ENCODE assay signal across 12 cellular contexts in genomic region chr11:44561275-44561781, GRCh38. TPM values are rescaled to one million over a fixed set of nuclear protein-coding genes. Genes with fewer than 3 reads are reported as not detected.
DNase-seq lines count a peak whose midpoint lies in the region; ATAC-seq and TF ChIP-seq lines count a peak whose summit lies in the region.
"Had no signal": no experiment of that assay in that cellular context is flagged by ENCODE, and none has a peak within 500 bp of the region (broad histone marks: within the 10 kb centered on the region; RNA-seq: fewer than 3 reads in every experiment).

No MANE protein-coding gene starts in this region.

- no peak for TF ChIP-seq RAD21 in IMR-90 (IDR thresholded peaks at IDR 0.05; ENCODE audit: low read length)

- no peak for TF ChIP-seq POLR2A in IMR-90 (IDR thresholded peaks at IDR 0.05; ENCODE audit: low read depth, low read length)

- peaks cover 5 to 8% of the 10 kb centered on the region in 2 experiments; a peak in 3 of 4 replicates for H3K79me1 ChIP-seq in IMR-90 (ENCODE audit: low read depth in 1 of 2, low read length in 2 of 2)

- DNase-seq in NCI-H345 (lab: John Stamatoyannopoulos, UW) (peak; percentile 15), NCI-H345 treated with DMSO at 0.1 percent for 48 hours (lab: John Stamatoyannopoulos, UW; ENCODE audit: unreplicated experiment) (no peak), IMR-90 (peak; percentile 39), naive B cell (no peak), GM20000 (ENCODE audit: low spot score) (no peak)
- no peak for DNase-seq in activated naive CD8-positive, alpha-beta T cell treated with anti-CD3 and anti-CD28 coated beads, Interleukin-2, amount 10 ng/mL, durations not matched to agents 7 days and 5 days
- DNase-seq: activated T-cell treated with anti-CD3 and anti-CD28 coated beads, Interleukin-2, amount 50 U/mL, for 72 hours; kidney glomerular epithelial cell; NCI-H1694 had no signal

- peaks cover 42% of the 10 kb centered on the region for H3K4me1 Mint-ChIP-seq in activated naive CD8-positive, alpha-beta T cell treated with anti-CD3 and anti-CD28 coated beads, Interleukin-2, amount 10 ng/mL, durations not matched to agents 7 days and 5 days
- H3K4me1 Mint-ChIP-seq in naive B cell, result peaks cover 45 to 84% (median 71%) of the 10 kb centered on the region in 3 donors

- H2BK5ac ChIP-seq in IMR-90 (ENCODE audit: low read depth, low read length, poor library complexity, severe bottlenecking), result no peak overlapping the region

- no peaks in the 10 kb centered on the region for H3K9me3 ChIP-seq in IMR-90 (ENCODE audit: control insufficient read depth, insufficient read depth, low read length)
- H3K9me3 ChIP-seq: thyroid gland had no signal

- no peak overlapping the region for H3K18ac ChIP-seq in IMR-90 (ENCODE audit: low read depth, low read length)

- H4K20me1 ChIP-seq in IMR-90 (ENCODE audit: insufficient read depth, low read length), result no peaks in the 10 kb centered on the region

- no peaks in the 10 kb centered on the region for H3K27me3 ChIP-seq in IMR-90 (ENCODE audit: control insufficient read depth, insufficient read depth, low read length)
- H3K27me3 ChIP-seq: thyroid gland had no signal

- 0 out of 2 replicates have a peak overlapping the region, but pooled peaks have one; percentile 19 for H3K14ac ChIP-seq in IMR-90 (replicated peaks; ENCODE audit: low read depth, low read length)

- peak overlapping the region; percentile 23 for H3K27ac Mint-ChIP-seq in activated naive CD8-positive, alpha-beta T cell treated with anti-CD3 and anti-CD28 coated beads, Interleukin-2, amount 10 ng/mL, durations not matched to agents 7 days and 5 days
- H3K27ac Mint-ChIP-seq in naive B cell, result peak overlapping the region in 5 of 6 donors; percentile 15 to 81 (median 63)
- H3K27ac Mint-ChIP-seq: activated T-cell treated with anti-CD3 and anti-CD28 coated beads, Interleukin-2, amount 50 U/mL, for 72 hours had no signal

- no CpG with 5 or more reads among the region's 3 CpGs for WGBS in IMR-90 (ENCODE audit: extremely low coverage in 2 of 2, insufficient read length in 1 of 2), 2 experiments

- H2BK120ac ChIP-seq in IMR-90 (ENCODE audit: low read depth, low read length), result no peak overlapping the region

- H4K8ac ChIP-seq in IMR-90 (ENCODE audit: low read depth in 2 of 2, low read length in 2 of 2), result no peak overlapping the region

- ATAC-seq in IMR-90 (ENCODE audit: low read depth) (no peak), naive B cell (ENCODE audit: low read depth in 2 of 2) (no peak), HG03439 (IDR thresholded peaks at IDR 0.05; ENCODE audit: unreplicated experiment) (no peak), GM21367 (IDR thresholded peaks at IDR 0.05; ENCODE audit: unreplicated experiment) (no peak)
- no peak for ATAC-seq in activated naive CD8-positive, alpha-beta T cell treated with anti-CD3 and anti-CD28 coated beads, Interleukin-2, amount 10 ng/mL, durations not matched to agents 7 days and 5 days (ENCODE audit: low read depth)
- ATAC-seq: activated T-cell treated with anti-CD3 and anti-CD28 coated beads, Interleukin-2, amount 50 U/mL, for 72 hours had no signal

- peaks cover 20% of the 10 kb centered on the region for H3K4me1 ChIP-seq in IMR-90 (ENCODE audit: control insufficient read depth, insufficient read depth, low read length)

- in situ Hi-C loops in IMR-90 (cut with MboI; ENCODE audit: low sequenced_read_pairs), result loop anchor here (5.0 to 25.0 kb wide), 2 partner anchors 46 to 1251 kb away; partner anchors contain the start of gene SLC35C1

- no peaks in the 10 kb centered on the region for H3K9me3 Mint-ChIP-seq in activated naive CD8-positive, alpha-beta T cell treated with anti-CD3 and anti-CD28 coated beads, Interleukin-2, amount 10 ng/mL, durations not matched to agents 7 days and 5 days
- H3K9me3 Mint-ChIP-seq in naive B cell, result no peaks in the 10 kb centered on the region
- H3K9me3 Mint-ChIP-seq: activated T-cell treated with anti-CD3 and anti-CD28 coated beads, Interleukin-2, amount 50 U/mL, for 72 hours had no signal

- intact Hi-C loops in IMR-90 (cut with micrococcal nuclease), result loop anchor here (10.0 kb wide), 2 partner anchors 163 to 203 kb away; partner anchors contain the start of gene TSPAN18

- TF ChIP-seq CTCF in IMR-90 (conservative IDR thresholded peaks at IDR 0.05; ENCODE audit: low read depth, low read length) (no peak), GM20000 (IDR thresholded peaks at IDR 0.05; ENCODE audit: extremely low read depth, missing control alignments) (no peak)

- no peak overlapping the region for H3K27ac ChIP-seq in IMR-90 (ENCODE audit: insufficient read depth, low read length)
- H3K27ac ChIP-seq: thyroid gland had no signal

- H3K56ac ChIP-seq in IMR-90 (ENCODE audit: extremely low read depth, insufficient read depth, low read length), result no peak overlapping the region

- POLR2A ChIA-PET in IMR-90 (lab: Charles Lee; ENCODE audit: unreplicated experiment), result no interaction called here
- POLR2A ChIA-PET in activated naive CD8-positive, alpha-beta T cell treated with anti-CD3 and anti-CD28 coated beads, Interleukin-2, amount 10 ng/mL, durations not matched to agents 7 days and 5 days (lab: Charles Lee), result interaction anchor here (5.3 kb wide), 1 partner anchor 51 kb away, joined by 30 read pairs; no protein-coding TSS in a partner anchor

- peaks cover 3% of the 10 kb centered on the region for H3K36me3 Mint-ChIP-seq in activated naive CD8-positive, alpha-beta T cell treated with anti-CD3 and anti-CD28 coated beads, Interleukin-2, amount 10 ng/mL, durations not matched to agents 7 days and 5 days
- no peaks in the 10 kb centered on the region for H3K36me3 Mint-ChIP-seq in naive B cell

- H2AFZ ChIP-seq in IMR-90 (replicated peaks; ENCODE audit: low read length, poor library complexity), result no peak overlapping the region

- H3K36me3 ChIP-seq in IMR-90 (ENCODE audit: control insufficient read depth, insufficient read depth, low read length), result no peaks in the 10 kb centered on the region
- H3K36me3 ChIP-seq: thyroid gland had no signal

- H2BK20ac ChIP-seq in IMR-90 (ENCODE audit: low read depth, low read length), result no peak overlapping the region

- H3K9ac ChIP-seq in IMR-90 (ENCODE audit: low read depth, low read length), result no peak overlapping the region

- no peak overlapping the region for H3K4ac ChIP-seq in IMR-90 (ENCODE audit: low read depth, low read length)

- no peaks in the 10 kb centered on the region for H3K27me3 Mint-ChIP-seq in activated naive CD8-positive, alpha-beta T cell treated with anti-CD3 and anti-CD28 coated beads, Interleukin-2, amount 10 ng/mL, durations not matched to agents 7 days and 5 days
- H3K27me3 Mint-ChIP-seq in naive B cell, result no peaks in the 10 kb centered on the region

- CTCF ChIA-PET in IMR-90 (lab: Yijun Ruan, JAX), result no interaction called here

- H3K9me1 ChIP-seq in IMR-90 (ENCODE audit: insufficient read depth, low read length), result peaks cover 15% of the 10 kb centered on the region

- BruUV-seq in IMR-90 (replicated peaks; lab: Mats Ljungman, UMichigan), result no TSS peak

- H3K4me2 ChIP-seq in IMR-90 (ENCODE audit: low read depth, low read length), result no peak overlapping the region

- H4K5ac ChIP-seq in IMR-90 (ENCODE audit: low read depth, low read length), result no peak overlapping the region

- no peak overlapping the region for H2AK9ac ChIP-seq in IMR-90 (replicated peaks; ENCODE audit: low read depth, low read length, poor library complexity)

- no peak overlapping the region for H3K4me3 Mint-ChIP-seq in activated naive CD8-positive, alpha-beta T cell treated with anti-CD3 and anti-CD28 coated beads, Interleukin-2, amount 10 ng/mL, durations not matched to agents 7 days and 5 days
- peak overlapping the region in 2 of 8 donors; percentile 33 to 59 for H3K4me3 Mint-ChIP-seq in naive B cell
- H3K4me3 Mint-ChIP-seq: activated T-cell treated with anti-CD3 and anti-CD28 coated beads, Interleukin-2, amount 50 U/mL, for 72 hours had no signal

- dilution Hi-C loops in IMR-90 (cut with HindIII; ENCODE audit: low sequenced_read_pairs, unreplicated experiment), result no loop called here

- H2AK5ac ChIP-seq in IMR-90 (ENCODE audit: low read depth, low read length), result no peak overlapping the region; the same call in 1 of the 2 replicates

- no peak overlapping the region for H3K23ac ChIP-seq in IMR-90 (ENCODE audit: low read depth, low read length)

- no peak overlapping the region for H3K4me3 ChIP-seq in IMR-90 (ENCODE audit: insufficient read depth, low read depth, low read length)
- H3K4me3 ChIP-seq: thyroid gland had no signal

- H4K91ac ChIP-seq in IMR-90 (ENCODE audit: insufficient read depth, low read depth, low read length), result no peak overlapping the region

- H2BK15ac ChIP-seq in IMR-90 (ENCODE audit: low read depth, low read length), result no peak overlapping the region

TF ChIP-seq in IMR-90, 13 proteins besides CTCF, POLR2A, EP300 and RAD21 (continues in another document):
- TF ChIP-seq CEBPB (IDR thresholded peaks at IDR 0.05; ENCODE audit: low read depth, low read length) (no peak), SMC3 (IDR thresholded peaks at IDR 0.05; ENCODE audit: low read depth, low read length) (no peak), RFX5 (IDR thresholded peaks at IDR 0.05; ENCODE audit: low read depth, low read length) (no peak), MAFK (IDR thresholded peaks at IDR 0.05; ENCODE audit: low read depth, low read length) (no peak), RCOR1 (IDR thresholded peaks at IDR 0.05; ENCODE audit: insufficient replicate concordance, low read length) (no peak), MXI1 (IDR thresholded peaks at IDR 0.05; ENCODE audit: borderline replicate concordance, low read depth, low read length) (no peak), CHD1 (IDR thresholded peaks at IDR 0.05; ENCODE audit: low read depth, low read length) (no peak), USF2 (IDR thresholded peaks at IDR 0.05; ENCODE audit: low read depth, low read length) (no peak), BHLHE40 (IDR thresholded peaks at IDR 0.05; ENCODE audit: low read depth, low read length) (no peak)

RNA-seq across cellular contexts. Expression of gene CD82, which starts 4.1 kb away (rescaled TPM):
- 18.9 and 32.8 TPM in 2 replicates for total RNA-seq in IMR-90 (2012; rRNA removed)
- polyA plus RNA-seq in IMR-90 (2012; rRNA removed) (46.1 and 49.4 TPM in 2 replicates), naive B cell (ENCODE audit: low read depth in 6 of 6) (100 to 1,000 TPM; 146 to 292 (median 225) TPM)
- 45.9 and 112 TPM in 2 replicates for polyA plus RNA-seq in IMR-90 (2012; cell fraction: cytosol; rRNA removed)
- polyA plus RNA-seq in IMR-90 (2012; cell fraction: nucleus; rRNA removed; ENCODE audit: low replicate concordance), result 14.7 and 27.3 TPM in 2 replicates
- 10 to 100 TPM; 71.9 to 80.2 TPM for total RNA-seq in activated naive CD8-positive, alpha-beta T cell treated with anti-CD3 and anti-CD28 coated beads, Interleukin-2, amount 10 ng/mL, durations not matched to agents 7 days and 5 days

Comparison
In these comparisons a context has a peak if more than half of its experiments do, and no peak if none do; other contexts are left out.
1. DNase-seq: peak in NCI-H345 (single experiment) and IMR-90 (single experiment); none in NCI-H345 treated with DMSO at 0.1 percent for 48 hours (single experiment), activated naive CD8-positive, alpha-beta T cell treated with anti-CD3 and anti-CD28 coated beads, Interleukin-2, amount 10 ng/mL, durations not matched to agents 7 days and 5 days (single experiment), naive B cell (single experiment) and GM20000 (single experiment).